19 cellular contexts compared by ENCODE assay signal in the genomic region with DNA sequence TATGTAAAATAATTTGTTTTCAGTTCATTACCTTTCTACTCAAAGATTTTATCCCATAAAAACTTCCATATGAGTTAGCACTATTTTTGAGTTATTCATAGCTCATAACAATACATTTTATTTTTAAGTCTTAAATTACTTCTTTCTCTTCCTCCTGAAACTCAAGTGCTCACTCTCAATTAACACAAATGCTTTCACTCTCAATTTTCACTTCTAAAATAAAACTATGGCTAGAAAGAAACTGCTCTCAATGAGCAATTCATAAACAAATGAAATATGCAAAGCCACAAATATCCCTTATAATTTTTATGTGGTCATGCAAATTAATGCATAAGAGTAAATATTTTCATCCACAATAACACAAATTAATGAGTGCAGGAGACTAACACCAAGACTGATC. TPM values are rescaled to one million over a fixed set of nuclear protein-coding genes. Genes with fewer than 3 reads are reported as not detected.
DNase-seq lines count a peak whose midpoint lies in the region; ATAC-seq, FAIRE-seq and TF ChIP-seq lines count a peak whose summit lies in the region.
"Had no signal": no experiment of that assay in that cellular context is flagged by ENCODE, and none has a peak within 500 bp of the region (broad histone marks: within the 10 kb centered on the region; RNA-seq: fewer than 3 reads in every experiment).

No MANE protein-coding gene starts in this region.

- H3K27ac ChIP-seq in hepatocyte = no peak overlapping the region
- H3K27ac ChIP-seq: skin epidermis, vagina, VCaP had no signal

- DNase-seq in MV-4-11 (lab: John Stamatoyannopoulos, UW) = peak; percentile 24
- DNase-seq in hepatocyte (ENCODE audit: low spot score) = no peak
- no peak for DNase-seq in stimulated activated CD4-positive, alpha-beta T cell treated with anti-CD3 and anti-CD28 coated beads, Interleukin-12 subunit alpha, Interleukin-12 subunit beta, amount 100 ng/mL, for 4 hours
- no peak for DNase-seq in RCC 7860 (ENCODE audit: low spot score)
- DNase-seq: activated CD4-positive, alpha-beta memory T cell treated with anti-CD3 and anti-CD28 coated beads, Interleukin-2, amount 10 ng/mL, durations not matched to agents 7 days and 5 days; H9; naive thymus-derived CD8-positive, alpha-beta T cell; NCI-H2029; SHP77; stimulated activated CD4-positive, alpha-beta T cell treated with anti-CD3 and anti-CD28 coated beads, Interleukin-4, amount 100 ng/mL, for 1 hour; T-helper 1 cell had no signal

- H3K27me3 ChIP-seq in hepatocyte = no peaks in the 10 kb centered on the region
- H3K27me3 ChIP-seq: vagina had no signal

- no peak overlapping the region for H3K4me2 ChIP-seq in hepatocyte

- peaks cover 14% of the 10 kb centered on the region for H3K4me1 ChIP-seq in hepatocyte (ENCODE audit: insufficient read depth)
- H3K4me1 ChIP-seq: vagina had no signal

- no peaks in the 10 kb centered on the region for H3K9me3 ChIP-seq in hepatocyte (ENCODE audit: low read depth)
- H3K9me3 ChIP-seq: vagina had no signal

- FAIRE-seq in RCC 7860 (lab: Jason Lieb, UNC) = no peak
- FAIRE-seq: bronchial epithelial cell, endothelial cell of umbilical vein had no signal

- no peaks in the 10 kb centered on the region for H3K9me2 ChIP-seq in hepatocyte (replicated peaks; ENCODE audit: insufficient read depth)

- no peaks in the 10 kb centered on the region for H3K36me3 ChIP-seq in hepatocyte (replicated peaks; ENCODE audit: insufficient read depth, low read depth)
- H3K36me3 ChIP-seq: vagina had no signal

- TF ChIP-seq CTCF in hepatocyte (IDR thresholded peaks at IDR 0.05; ENCODE audit: poor library complexity) = no peak

- peaks cover 63% of the 10 kb centered on the region for H3K79me2 ChIP-seq in hepatocyte

- ATAC-seq in GM18519 (IDR thresholded peaks at IDR 0.05; ENCODE audit: low FRiP score, unreplicated experiment) (peak; percentile 56), GM19395 (IDR thresholded peaks at IDR 0.05; ENCODE audit: unreplicated experiment) (peak; percentile 63), HG02852 (IDR thresholded peaks at IDR 0.05; ENCODE audit: unreplicated experiment) (peak; percentile 62)
- ATAC-seq: naive thymus-derived CD8-positive, alpha-beta T cell had no signal

- H3K4me3 ChIP-seq in hepatocyte = no peak overlapping the region
- H3K4me3 ChIP-seq: skin epidermis, vagina had no signal

- H2AFZ ChIP-seq in hepatocyte = no peak overlapping the region

- peaks cover 2% of the 10 kb centered on the region for H4K20me1 ChIP-seq in hepatocyte (ENCODE audit: insufficient read depth, poor library complexity, severe bottlenecking)

RNA-seq across cellular contexts. Expression of gene MAML3, which starts 38.8 kb away (rescaled TPM):
- 8.7 and 11.2 TPM in 2 replicates for total RNA-seq in hepatocyte
- polyA plus RNA-seq in hepatocyte = 4.1 TPM in 2 replicates
